ENCODE assay signal across 26 cellular contexts in the genomic region with DNA sequence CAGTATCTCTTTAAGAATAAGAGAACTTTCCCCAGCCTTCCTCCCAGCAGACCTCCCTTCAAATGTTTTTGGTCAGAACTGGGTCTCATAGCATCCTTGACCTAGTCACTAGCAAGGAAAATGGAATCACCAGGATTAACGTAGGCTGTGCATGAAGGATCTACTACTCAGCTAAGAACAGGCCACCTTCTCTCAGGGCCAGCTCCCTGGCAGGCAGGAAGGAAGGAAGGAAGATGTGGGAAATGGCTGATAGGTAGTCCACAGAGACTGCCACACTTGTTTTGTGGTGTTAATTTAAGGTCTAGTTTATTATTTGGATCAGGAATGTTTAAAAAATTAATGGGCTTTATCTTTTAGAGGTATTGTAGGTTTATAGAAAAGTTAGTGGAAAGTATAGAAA.
"Had no signal": no experiment of that assay in that cellular context is flagged by ENCODE, and none has a peak within 500 bp of the region (broad histone marks: within the 10 kb centered on the region; RNA-seq: fewer than 3 reads in every experiment).

No MANE protein-coding gene starts in this region.

- H3K9me3 ChIP-seq: colonic mucosa, esophagus squamous epithelium, gastrocnemius medialis, gastroesophageal sphincter had no signal

- H3K4me1 ChIP-seq: colonic mucosa, foreskin keratinocyte, gastrocnemius medialis, gastroesophageal sphincter had no signal

- H3K27me3 ChIP-seq: colonic mucosa, dorsolateral prefrontal cortex, esophagus squamous epithelium, gastrocnemius medialis, gastroesophageal sphincter, heart left ventricle had no signal

- H3K27ac ChIP-seq: colonic mucosa, coronary artery, dorsolateral prefrontal cortex, epithelial cell of prostate, esophagus squamous epithelium, foreskin keratinocyte, gastrocnemius medialis, gastroesophageal sphincter, heart left ventricle, heart right ventricle had no signal

- H3K36me3 ChIP-seq: colonic mucosa, esophagus squamous epithelium, gastrocnemius medialis, gastroesophageal sphincter, heart right ventricle had no signal

- FAIRE-seq: colon, endometrium, endothelial cell of umbilical vein, frontal cortex had no signal

- H3K4me3 ChIP-seq: colonic mucosa, coronary artery, dorsolateral prefrontal cortex, esophagus squamous epithelium, gastrocnemius medialis, gastroesophageal sphincter, heart left ventricle, heart right ventricle had no signal

- ATAC-seq: effector memory CD8-positive, alpha-beta T cell; esophagus mucosa; foreskin keratinocyte; gastrocnemius medialis; gastroesophageal sphincter; heart left ventricle; heart right ventricle had no signal

- DNase-seq: colonic mucosa; cortex of kidney; dermis blood vessel endothelial cell; dorsolateral prefrontal cortex; effector CD4-positive, alpha-beta T cell; effector CD8-positive, alpha-beta T cell; effector memory CD4-positive, alpha-beta T cell; effector memory CD8-positive, alpha-beta T cell; endodermal cell; erythroblast; esophagus squamous epithelium; foreskin fibroblast; foreskin keratinocyte; foreskin melanocyte; gastrocnemius medialis; glutamatergic neuron; heart left ventricle; heart right ventricle had no signal
